ENCODE assay signal across 8 cellular contexts in the genomic region with DNA sequence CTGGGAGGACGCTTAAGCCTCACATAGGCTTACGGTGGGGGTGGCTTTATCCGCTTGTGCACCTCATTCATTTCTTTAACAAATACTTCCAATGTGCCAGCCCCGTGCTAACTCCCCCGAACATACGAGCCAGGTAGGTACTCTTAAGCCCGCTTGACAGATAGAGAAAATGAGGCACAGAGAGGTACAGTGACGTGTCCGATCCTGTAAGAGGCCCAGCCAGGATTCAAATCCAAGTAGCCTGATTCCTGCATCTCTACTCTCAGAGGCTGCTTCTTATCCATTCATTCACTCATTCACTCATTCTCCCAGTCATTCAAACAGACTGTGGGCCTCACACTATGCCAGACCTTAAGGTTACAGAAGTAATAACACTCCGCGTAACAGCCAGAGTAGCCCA. TPM values are rescaled to one million over a fixed set of nuclear protein-coding genes. Genes with fewer than 3 reads are reported as not detected.
DNase-seq lines count a peak whose midpoint lies in the region; ATAC-seq, FAIRE-seq and TF ChIP-seq lines count a peak whose summit lies in the region.

No MANE protein-coding gene starts in this region.

- H3K27me3 Mint-ChIP-seq in Calu3 (ENCODE audit: unreplicated experiment), result no peaks in the 10 kb centered on the region

- intact Hi-C loops in Calu3 (cut with micrococcal nuclease; ENCODE audit: unreplicated experiment), result loop anchor here (5.0 kb wide), 1 partner anchor 36 kb away; no protein-coding TSS in a partner anchor

- H3K27ac Mint-ChIP-seq in Calu3 (ENCODE audit: unreplicated experiment), result peak overlapping the region; percentile 91

- FAIRE-seq in GM19239 (lab: Jason Lieb, UNC), result no peak

- H3F3A ChIP-seq in OCI-LY1 (ENCODE audit: insufficient read depth, low read length), result no peaks in the 10 kb centered on the region

- H4K20me1 ChIP-seq in OCI-LY1 (ENCODE audit: insufficient read depth, low read length), result no peaks in the 10 kb centered on the region
- no peaks in the 10 kb centered on the region for H4K20me1 ChIP-seq in osteoblast (ENCODE audit: insufficient read depth, low read length)

- DNase-seq in Calu3 (no peak), osteoblast (ENCODE audit: insufficient read length, low spot score, missing footprints) (no peak), GM19239 (ENCODE audit: insufficient read length, low spot score) (no peak), NCI-H774 (lab: John Stamatoyannopoulos, UW) (no peak), NCI-H2081 treated with DMSO at 0.1 percent for 48 hours (lab: John Stamatoyannopoulos, UW) (no peak)

- H2AFZ ChIP-seq in OCI-LY1 (ENCODE audit: low read length) (no peak overlapping the region), osteoblast (ENCODE audit: low read length) (peak overlapping the region; percentile 91)

- H3K36me3 ChIP-seq in OCI-LY1 (ENCODE audit: insufficient read depth, low read length) (no peaks in the 10 kb centered on the region), endocrine pancreas (ENCODE audit: control insufficient read depth, insufficient read depth, low read length) (no peaks in the 10 kb centered on the region), osteoblast (ENCODE audit: insufficient read depth, low read length) (no peaks in the 10 kb centered on the region)

- peak overlapping the region; percentile 96 for H3K4me3 Mint-ChIP-seq in Calu3 (ENCODE audit: low read depth, unreplicated experiment)

- TSS peak; percentile 63 for BruUV-seq in Calu3 (replicated peaks; lab: Mats Ljungman, UMichigan)

- TF ChIP-seq CTCF in Calu3 (IDR thresholded peaks at IDR 0.05; ENCODE audit: unreplicated experiment) (no peak), OCI-LY1 (IDR thresholded peaks at IDR 0.05; ENCODE audit: low read length) (no peak), osteoblast (IDR thresholded peaks at IDR 0.05; ENCODE audit: extremely low read depth, low read depth, low read length) (no peak)

- CTCF ChIA-PET in Calu3 (lab: Charles Lee), result interaction anchor here (1.3 to 1.7 kb wide), 3 partner anchors 32 to 38 kb away, joined by 4 to 9 read pairs (median 5); partner anchors contain the start of gene OAS1

- ATAC-seq in esophagus mucosa, result no peak

- no peaks in the 10 kb centered on the region for H3K9me2 ChIP-seq in OCI-LY1 (ENCODE audit: low read depth, low read length)

- H3K4me3 ChIP-seq in OCI-LY1 (ENCODE audit: low read depth, low read length, poor library complexity, severe bottlenecking), result peak overlapping the region; percentile 68
- H3K4me3 ChIP-seq in endocrine pancreas (ENCODE audit: control insufficient read depth, insufficient read depth, low read length), result peak overlapping the region; percentile 81
- H3K4me3 ChIP-seq in osteoblast (ENCODE audit: insufficient read depth, low read length), result peak overlapping the region; percentile 84

- no peaks in the 10 kb centered on the region for H3K9me3 ChIP-seq in OCI-LY1 (ENCODE audit: low read length)
- H3K9me3 ChIP-seq in endocrine pancreas (ENCODE audit: control insufficient read depth, low read length), result no peaks in the 10 kb centered on the region
- no peaks in the 10 kb centered on the region for H3K9me3 ChIP-seq in osteoblast (ENCODE audit: low read depth, low read length)

- H3K4me1 ChIP-seq in OCI-LY1 (ENCODE audit: insufficient read depth, low read length, severe bottlenecking), result peaks cover 28% of the 10 kb centered on the region
- no peaks in the 10 kb centered on the region for H3K4me1 ChIP-seq in endocrine pancreas (ENCODE audit: control insufficient read depth, insufficient read depth, low read length)
- H3K4me1 ChIP-seq in osteoblast (ENCODE audit: insufficient read depth, low read length), result peaks cover 6% of the 10 kb centered on the region

- H3K27ac ChIP-seq in OCI-LY1 (ENCODE audit: low read depth, low read length, poor library complexity, severe bottlenecking) (no peak overlapping the region), osteoblast (ENCODE audit: low read depth, low read length) (no peak overlapping the region)

- H3K27me3 ChIP-seq in OCI-LY1 (ENCODE audit: insufficient read depth, low read length) (no peaks in the 10 kb centered on the region), endocrine pancreas (ENCODE audit: control insufficient read depth, insufficient read depth, low read length) (no peaks in the 10 kb centered on the region), osteoblast (ENCODE audit: insufficient read depth, low read length) (no peaks in the 10 kb centered on the region)

- H3K36me3 Mint-ChIP-seq in Calu3 (ENCODE audit: insufficient read depth, unreplicated experiment), result peaks cover 21% of the 10 kb centered on the region

- H3K4me1 Mint-ChIP-seq in Calu3 (ENCODE audit: low read depth, unreplicated experiment), result peaks cover 36% of the 10 kb centered on the region

- no peaks in the 10 kb centered on the region for H3K9me3 Mint-ChIP-seq in Calu3 (ENCODE audit: low read depth, unreplicated experiment)

- H3K9ac ChIP-seq in OCI-LY1 (ENCODE audit: low read length), result peak overlapping the region; percentile 65
- peak overlapping the region; percentile 47 for H3K9ac ChIP-seq in endocrine pancreas (ENCODE audit: control insufficient read depth, insufficient read depth, low read length)

- H3K79me2 ChIP-seq in OCI-LY1 (ENCODE audit: insufficient read depth, low read length) (no peaks in the 10 kb centered on the region), osteoblast (ENCODE audit: insufficient read depth, low read length) (no peaks in the 10 kb centered on the region)

- H3K4me2 ChIP-seq in OCI-LY1 (ENCODE audit: low read length) (peak overlapping the region; percentile 89), osteoblast (ENCODE audit: insufficient read depth, low read length) (peak overlapping the region; percentile 99)

RNA-seq across cellular contexts. Expression of gene OAS3, which starts 0.5 kb away (rescaled TPM):
- 159 and 326 TPM in 2 replicates for total RNA-seq in Calu3 (2022)
- total RNA-seq in osteoblast, result 1.8 and 6.9 TPM in 2 replicates
- 33.6 TPM for total RNA-seq in esophagus mucosa

RNA-seq across cellular contexts. Expression of gene OAS1, which starts 32.0 kb away (rescaled TPM):
- total RNA-seq in Calu3 (2022) (170 and 429 TPM in 2 replicates), osteoblast (0.59 and 3.6 TPM in 2 replicates), esophagus mucosa (37.2 TPM)

RNA-seq across cellular contexts. Expression of gene OAS2, which starts 39.6 kb away (rescaled TPM):
- total RNA-seq in Calu3 (2022) (58.1 and 211 TPM in 2 replicates), osteoblast (8.3 and 18.1 TPM in 2 replicates), esophagus mucosa (20.6 TPM)
